Comparison of ENCODE assay signal across 2 cellular contexts in the genomic region with DNA sequence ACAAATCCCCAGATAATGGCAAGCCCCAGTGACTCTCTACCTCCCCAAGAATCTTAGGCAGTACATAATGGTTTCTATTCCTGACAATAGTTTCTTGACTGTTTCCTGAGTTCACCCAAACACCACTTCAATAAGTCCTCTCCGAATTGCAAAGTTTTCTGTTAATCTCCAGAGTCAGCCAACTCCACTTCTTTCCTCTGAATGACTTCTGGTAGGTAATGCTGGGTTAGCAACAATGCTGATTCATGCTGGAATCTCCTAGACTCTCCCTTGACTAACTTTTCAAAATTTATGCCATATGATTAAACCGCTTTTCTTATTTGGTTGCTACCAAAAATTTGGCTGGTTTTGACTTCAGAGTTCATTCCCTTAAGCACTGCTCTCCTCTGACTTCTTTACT.
TF ChIP-seq lines count a peak whose summit lies in the region.

No MANE protein-coding gene starts in this region.

TF ChIP-seq in GM23338, 12 proteins besides CTCF, POLR2A, EP300 and RAD21 (continued from another document):
- TF ChIP-seq, protein P1, sequence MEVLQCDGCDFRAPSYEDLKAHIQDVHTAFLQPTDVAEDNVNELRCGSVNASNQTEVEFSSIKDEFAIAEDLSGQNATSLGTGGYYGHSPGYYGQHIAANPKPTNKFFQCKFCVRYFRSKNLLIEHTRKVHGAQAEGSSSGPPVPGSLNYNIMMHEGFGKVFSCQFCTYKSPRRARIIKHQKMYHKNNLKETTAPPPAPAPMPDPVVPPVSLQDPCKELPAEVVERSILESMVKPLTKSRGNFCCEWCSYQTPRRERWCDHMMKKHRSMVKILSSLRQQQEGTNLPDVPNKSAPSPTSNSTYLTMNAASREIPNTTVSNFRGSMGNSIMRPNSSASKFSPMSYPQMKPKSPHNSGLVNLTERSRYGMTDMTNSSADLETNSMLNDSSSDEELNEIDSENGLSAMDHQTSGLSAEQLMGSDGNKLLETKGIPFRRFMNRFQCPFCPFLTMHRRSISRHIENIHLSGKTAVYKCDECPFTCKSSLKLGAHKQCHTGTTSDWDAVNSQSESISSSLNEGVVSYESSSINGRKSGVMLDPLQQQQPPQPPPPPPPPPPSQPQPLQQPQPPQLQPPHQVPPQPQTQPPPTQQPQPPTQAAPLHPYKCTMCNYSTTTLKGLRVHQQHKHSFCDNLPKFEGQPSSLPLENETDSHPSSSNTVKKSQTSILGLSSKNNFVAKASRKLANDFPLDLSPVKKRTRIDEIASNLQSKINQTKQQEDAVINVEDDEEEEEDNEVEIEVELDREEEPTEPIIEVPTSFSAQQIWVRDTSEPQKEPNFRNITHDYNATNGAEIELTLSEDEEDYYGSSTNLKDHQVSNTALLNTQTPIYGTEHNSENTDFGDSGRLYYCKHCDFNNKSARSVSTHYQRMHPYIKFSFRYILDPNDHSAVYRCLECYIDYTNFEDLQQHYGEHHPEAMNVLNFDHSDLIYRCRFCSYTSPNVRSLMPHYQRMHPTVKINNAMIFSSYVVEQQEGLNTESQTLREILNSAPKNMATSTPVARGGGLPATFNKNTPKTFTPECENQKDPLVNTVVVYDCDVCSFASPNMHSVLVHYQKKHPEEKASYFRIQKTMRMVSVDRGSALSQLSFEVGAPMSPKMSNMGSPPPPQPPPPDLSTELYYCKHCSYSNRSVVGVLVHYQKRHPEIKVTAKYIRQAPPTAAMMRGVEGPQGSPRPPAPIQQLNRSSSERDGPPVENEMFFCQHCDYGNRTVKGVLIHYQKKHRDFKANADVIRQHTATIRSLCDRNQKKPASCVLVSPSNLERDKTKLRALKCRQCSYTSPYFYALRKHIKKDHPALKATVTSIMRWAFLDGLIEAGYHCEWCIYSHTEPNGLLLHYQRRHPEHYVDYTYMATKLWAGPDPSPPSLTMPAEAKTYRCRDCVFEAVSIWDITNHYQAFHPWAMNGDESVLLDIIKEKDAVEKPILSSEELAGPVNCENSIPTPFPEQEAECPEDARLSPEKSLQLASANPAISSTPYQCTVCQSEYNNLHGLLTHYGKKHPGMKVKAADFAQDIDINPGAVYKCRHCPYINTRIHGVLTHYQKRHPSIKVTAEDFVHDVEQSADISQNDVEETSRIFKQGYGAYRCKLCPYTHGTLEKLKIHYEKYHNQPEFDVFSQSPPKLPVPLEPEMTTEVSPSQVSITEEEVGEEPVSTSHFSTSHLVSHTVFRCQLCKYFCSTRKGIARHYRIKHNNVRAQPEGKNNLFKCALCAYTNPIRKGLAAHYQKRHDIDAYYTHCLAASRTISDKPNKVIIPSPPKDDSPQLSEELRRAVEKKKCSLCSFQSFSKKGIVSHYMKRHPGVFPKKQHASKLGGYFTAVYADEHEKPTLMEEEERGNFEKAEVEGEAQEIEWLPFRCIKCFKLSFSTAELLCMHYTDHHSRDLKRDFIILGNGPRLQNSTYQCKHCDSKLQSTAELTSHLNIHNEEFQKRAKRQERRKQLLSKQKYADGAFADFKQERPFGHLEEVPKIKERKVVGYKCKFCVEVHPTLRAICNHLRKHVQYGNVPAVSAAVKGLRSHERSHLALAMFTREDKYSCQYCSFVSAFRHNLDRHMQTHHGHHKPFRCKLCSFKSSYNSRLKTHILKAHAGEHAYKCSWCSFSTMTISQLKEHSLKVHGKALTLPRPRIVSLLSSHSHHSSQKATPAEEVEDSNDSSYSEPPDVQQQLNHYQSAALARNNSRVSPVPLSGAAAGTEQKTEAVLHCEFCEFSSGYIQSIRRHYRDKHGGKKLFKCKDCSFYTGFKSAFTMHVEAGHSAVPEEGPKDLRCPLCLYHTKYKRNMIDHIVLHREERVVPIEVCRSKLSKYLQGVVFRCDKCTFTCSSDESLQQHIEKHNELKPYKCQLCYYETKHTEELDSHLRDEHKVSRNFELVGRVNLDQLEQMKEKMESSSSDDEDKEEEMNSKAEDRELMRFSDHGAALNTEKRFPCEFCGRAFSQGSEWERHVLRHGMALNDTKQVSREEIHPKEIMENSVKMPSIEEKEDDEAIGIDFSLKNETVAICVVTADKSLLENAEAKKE (CRISPR knock-in tag; IDR thresholded peaks at IDR 0.05): no peak
- TF ChIP-seq STAT1 (IDR thresholded peaks at IDR 0.05; ENCODE audit: unreplicated experiment): no peak
- TF ChIP-seq, protein P2, sequence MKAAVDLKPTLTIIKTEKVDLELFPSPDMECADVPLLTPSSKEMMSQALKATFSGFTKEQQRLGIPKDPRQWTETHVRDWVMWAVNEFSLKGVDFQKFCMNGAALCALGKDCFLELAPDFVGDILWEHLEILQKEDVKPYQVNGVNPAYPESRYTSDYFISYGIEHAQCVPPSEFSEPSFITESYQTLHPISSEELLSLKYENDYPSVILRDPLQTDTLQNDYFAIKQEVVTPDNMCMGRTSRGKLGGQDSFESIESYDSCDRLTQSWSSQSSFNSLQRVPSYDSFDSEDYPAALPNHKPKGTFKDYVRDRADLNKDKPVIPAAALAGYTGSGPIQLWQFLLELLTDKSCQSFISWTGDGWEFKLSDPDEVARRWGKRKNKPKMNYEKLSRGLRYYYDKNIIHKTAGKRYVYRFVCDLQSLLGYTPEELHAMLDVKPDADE (IDR thresholded peaks at IDR 0.05): no peak
- TF ChIP-seq POLR2AphosphoS5 (IDR thresholded peaks at IDR 0.05; ENCODE audit: low read depth): no peak
- no peak for TF ChIP-seq ZNF114 (CRISPR knock-in tag; IDR thresholded peaks at IDR 0.05)
- TF ChIP-seq NANOG (IDR thresholded peaks at IDR 0.05; ENCODE audit: borderline replicate concordance): no peak
TF ChIP-seq in GM23338: peak in this region for 0.

TF ChIP-seq in SK-N-SH treated with all-trans-retinoic acid at 6 μM for 48 hours, 23 proteins besides CTCF, POLR2A, EP300 and RAD21 (continued from another document):
- no peak for TF ChIP-seq CSRNP3 (CRISPR knock-in tag; IDR thresholded peaks at IDR 0.05)
- TF ChIP-seq TOX (CRISPR knock-in tag; IDR thresholded peaks at IDR 0.05; ENCODE audit: borderline replicate concordance): no peak
- no peak for TF ChIP-seq POU6F1 (CRISPR knock-in tag; IDR thresholded peaks at IDR 0.05; ENCODE audit: borderline replicate concordance, low read depth)
- TF ChIP-seq OSR1 (CRISPR knock-in tag; IDR thresholded peaks at IDR 0.05): no peak
- no peak for TF ChIP-seq ZNF8 (CRISPR knock-in tag; IDR thresholded peaks at IDR 0.05)
- TF ChIP-seq CREB5 (CRISPR knock-in tag; IDR thresholded peaks at IDR 0.05; ENCODE audit: low read depth): no peak
- TF ChIP-seq ISL1 (CRISPR knock-in tag; IDR thresholded peaks at IDR 0.05): no peak
- no peak for TF ChIP-seq CSDC2 (CRISPR knock-in tag; IDR thresholded peaks at IDR 0.05)
- TF ChIP-seq SNAI2 (CRISPR knock-in tag; IDR thresholded peaks at IDR 0.05): no peak
- TF ChIP-seq ZNF565 (CRISPR knock-in tag; conservative IDR thresholded peaks at IDR 0.05; ENCODE audit: low read depth): no peak
- TF ChIP-seq ZNF70 (CRISPR knock-in tag; IDR thresholded peaks at IDR 0.05): no peak
- TF ChIP-seq ZFP3 (CRISPR knock-in tag; IDR thresholded peaks at IDR 0.05): no peak
- TF ChIP-seq RARB (CRISPR knock-in tag; IDR thresholded peaks at IDR 0.05): no peak
- TF ChIP-seq ESRRG (CRISPR knock-in tag; IDR thresholded peaks at IDR 0.05): no peak
- no peak for TF ChIP-seq ZFP30 (CRISPR knock-in tag; IDR thresholded peaks at IDR 0.05)
TF ChIP-seq in SK-N-SH treated with all-trans-retinoic acid at 6 μM for 48 hours: peak in this region for 0.
